In genomic region chr6:150142657-150143501, GRCh38 we compare ENCODE assay signal across 1 cellular context.
TF ChIP-seq lines count a peak whose summit lies in the region.

A gene with protein sequence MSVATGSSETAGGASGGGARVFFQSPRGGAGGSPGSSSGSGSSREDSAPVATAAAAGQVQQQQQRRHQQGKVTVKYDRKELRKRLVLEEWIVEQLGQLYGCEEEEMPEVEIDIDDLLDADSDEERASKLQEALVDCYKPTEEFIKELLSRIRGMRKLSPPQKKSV (plus strand): TSS chr6:150143044. CDS start chr6:150143193, 149 bp downstream.

TF ChIP-seq in IMR-90, 13 proteins besides CTCF, POLR2A, EP300 and RAD21 (continued from another document):
- TF ChIP-seq USF2 (IDR thresholded peaks at IDR 0.05; ENCODE audit: low read depth, low read length): no peak
- TF ChIP-seq SMC3 (IDR thresholded peaks at IDR 0.05; ENCODE audit: low read depth, low read length): no peak
- TF ChIP-seq NFE2L2 (IDR thresholded peaks at IDR 0.05; ENCODE audit: low read depth, low read length): no peak
- TF ChIP-seq MAZ (IDR thresholded peaks at IDR 0.05; ENCODE audit: borderline replicate concordance, low read depth, low read length): no peak
- no peak for TF ChIP-seq MAFK (IDR thresholded peaks at IDR 0.05; ENCODE audit: low read depth, low read length)
